In the genomic region with DNA sequence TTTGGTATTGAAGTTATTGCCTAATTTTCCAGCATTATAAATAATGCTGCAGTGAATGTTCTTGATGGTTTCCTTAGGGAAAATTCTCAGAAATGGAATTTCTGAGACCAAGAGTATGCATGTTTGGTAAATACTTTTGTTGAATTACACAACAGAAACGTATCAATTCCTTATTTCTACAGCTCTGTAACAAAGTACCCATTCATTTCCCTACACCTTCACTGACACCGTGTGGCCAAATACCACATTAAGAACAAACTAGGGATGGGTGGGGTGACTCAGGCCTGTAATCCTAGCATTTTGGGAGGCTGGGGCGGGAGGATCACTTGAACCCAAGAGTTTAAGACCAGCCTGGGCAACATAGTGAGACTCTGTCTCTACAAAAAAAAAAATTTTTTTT, we compare ENCODE assay signal across 2 cellular contexts.
TF ChIP-seq lines count a peak whose summit lies in the region.

No MANE protein-coding gene starts in this region.

TF ChIP-seq in IMR-90, 13 proteins besides CTCF, POLR2A, EP300 and RAD21:
- TF ChIP-seq RCOR1 (IDR thresholded peaks at IDR 0.05; ENCODE audit: insufficient replicate concordance, low read length) (no peak), MXI1 (IDR thresholded peaks at IDR 0.05; ENCODE audit: borderline replicate concordance, low read depth, low read length) (no peak), RFX5 (IDR thresholded peaks at IDR 0.05; ENCODE audit: low read depth, low read length) (no peak), BHLHE40 (IDR thresholded peaks at IDR 0.05; ENCODE audit: low read depth, low read length) (no peak), CHD1 (IDR thresholded peaks at IDR 0.05; ENCODE audit: low read depth, low read length) (no peak), CEBPB (IDR thresholded peaks at IDR 0.05; ENCODE audit: low read depth, low read length) (no peak), SMC3 (IDR thresholded peaks at IDR 0.05; ENCODE audit: low read depth, low read length) (no peak), MAZ (IDR thresholded peaks at IDR 0.05; ENCODE audit: borderline replicate concordance, low read depth, low read length) (no peak), MAFK (IDR thresholded peaks at IDR 0.05; ENCODE audit: low read depth, low read length) (no peak), NFE2L2 (IDR thresholded peaks at IDR 0.05; ENCODE audit: low read depth, low read length) (no peak), FOS (IDR thresholded peaks at IDR 0.05; ENCODE audit: low read depth, low read length) (no peak)
- TF ChIP-seq, protein P1, sequence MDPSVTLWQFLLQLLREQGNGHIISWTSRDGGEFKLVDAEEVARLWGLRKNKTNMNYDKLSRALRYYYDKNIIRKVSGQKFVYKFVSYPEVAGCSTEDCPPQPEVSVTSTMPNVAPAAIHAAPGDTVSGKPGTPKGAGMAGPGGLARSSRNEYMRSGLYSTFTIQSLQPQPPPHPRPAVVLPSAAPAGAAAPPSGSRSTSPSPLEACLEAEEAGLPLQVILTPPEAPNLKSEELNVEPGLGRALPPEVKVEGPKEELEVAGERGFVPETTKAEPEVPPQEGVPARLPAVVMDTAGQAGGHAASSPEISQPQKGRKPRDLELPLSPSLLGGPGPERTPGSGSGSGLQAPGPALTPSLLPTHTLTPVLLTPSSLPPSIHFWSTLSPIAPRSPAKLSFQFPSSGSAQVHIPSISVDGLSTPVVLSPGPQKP (IDR thresholded peaks at IDR 0.05; ENCODE audit: borderline replicate concordance, low read depth, low read length) = no peak
- TF ChIP-seq, protein P2, sequence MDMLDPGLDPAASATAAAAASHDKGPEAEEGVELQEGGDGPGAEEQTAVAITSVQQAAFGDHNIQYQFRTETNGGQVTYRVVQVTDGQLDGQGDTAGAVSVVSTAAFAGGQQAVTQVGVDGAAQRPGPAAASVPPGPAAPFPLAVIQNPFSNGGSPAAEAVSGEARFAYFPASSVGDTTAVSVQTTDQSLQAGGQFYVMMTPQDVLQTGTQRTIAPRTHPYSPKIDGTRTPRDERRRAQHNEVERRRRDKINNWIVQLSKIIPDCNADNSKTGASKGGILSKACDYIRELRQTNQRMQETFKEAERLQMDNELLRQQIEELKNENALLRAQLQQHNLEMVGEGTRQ (IDR thresholded peaks at IDR 0.05; ENCODE audit: low read depth, low read length) = no peak
TF ChIP-seq in IMR-90: peak in this region for 0.

TF ChIP-seq in SK-N-SH, 30 proteins besides CTCF, POLR2A, EP300 and RAD21:
- TF ChIP-seq GABPA (IDR thresholded peaks at IDR 0.05; ENCODE audit: low read depth) (no peak), POLR2AphosphoS5 (IDR thresholded peaks at IDR 0.05; ENCODE audit: low read depth, low read length) (no peak), CHD2 (IDR thresholded peaks at IDR 0.05; ENCODE audit: low read length, partially characterized antibody) (no peak), TCF12 (IDR thresholded peaks at IDR 0.05) (no peak), RXRA (IDR thresholded peaks at IDR 0.05; ENCODE audit: borderline replicate concordance, low read depth) (no peak), SMC3 (IDR thresholded peaks at IDR 0.05; ENCODE audit: low read depth, low read length) (no peak), TEAD4 (IDR thresholded peaks at IDR 0.05; ENCODE audit: borderline replicate concordance, insufficient read depth) (no peak), ELF1 (IDR thresholded peaks at IDR 0.05) (no peak), TAF1 (IDR thresholded peaks at IDR 0.05; ENCODE audit: borderline replicate concordance, low read depth, low read length) (no peak)
- TF ChIP-seq, protein P3, sequence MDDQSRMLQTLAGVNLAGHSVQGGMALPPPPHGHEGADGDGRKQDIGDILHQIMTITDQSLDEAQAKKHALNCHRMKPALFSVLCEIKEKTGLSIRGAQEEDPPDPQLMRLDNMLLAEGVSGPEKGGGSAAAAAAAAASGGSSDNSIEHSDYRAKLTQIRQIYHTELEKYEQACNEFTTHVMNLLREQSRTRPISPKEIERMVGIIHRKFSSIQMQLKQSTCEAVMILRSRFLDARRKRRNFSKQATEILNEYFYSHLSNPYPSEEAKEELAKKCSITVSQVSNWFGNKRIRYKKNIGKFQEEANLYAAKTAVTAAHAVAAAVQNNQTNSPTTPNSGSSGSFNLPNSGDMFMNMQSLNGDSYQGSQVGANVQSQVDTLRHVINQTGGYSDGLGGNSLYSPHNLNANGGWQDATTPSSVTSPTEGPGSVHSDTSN (IDR thresholded peaks at IDR 0.05) = no peak
- TF ChIP-seq, protein P4, sequence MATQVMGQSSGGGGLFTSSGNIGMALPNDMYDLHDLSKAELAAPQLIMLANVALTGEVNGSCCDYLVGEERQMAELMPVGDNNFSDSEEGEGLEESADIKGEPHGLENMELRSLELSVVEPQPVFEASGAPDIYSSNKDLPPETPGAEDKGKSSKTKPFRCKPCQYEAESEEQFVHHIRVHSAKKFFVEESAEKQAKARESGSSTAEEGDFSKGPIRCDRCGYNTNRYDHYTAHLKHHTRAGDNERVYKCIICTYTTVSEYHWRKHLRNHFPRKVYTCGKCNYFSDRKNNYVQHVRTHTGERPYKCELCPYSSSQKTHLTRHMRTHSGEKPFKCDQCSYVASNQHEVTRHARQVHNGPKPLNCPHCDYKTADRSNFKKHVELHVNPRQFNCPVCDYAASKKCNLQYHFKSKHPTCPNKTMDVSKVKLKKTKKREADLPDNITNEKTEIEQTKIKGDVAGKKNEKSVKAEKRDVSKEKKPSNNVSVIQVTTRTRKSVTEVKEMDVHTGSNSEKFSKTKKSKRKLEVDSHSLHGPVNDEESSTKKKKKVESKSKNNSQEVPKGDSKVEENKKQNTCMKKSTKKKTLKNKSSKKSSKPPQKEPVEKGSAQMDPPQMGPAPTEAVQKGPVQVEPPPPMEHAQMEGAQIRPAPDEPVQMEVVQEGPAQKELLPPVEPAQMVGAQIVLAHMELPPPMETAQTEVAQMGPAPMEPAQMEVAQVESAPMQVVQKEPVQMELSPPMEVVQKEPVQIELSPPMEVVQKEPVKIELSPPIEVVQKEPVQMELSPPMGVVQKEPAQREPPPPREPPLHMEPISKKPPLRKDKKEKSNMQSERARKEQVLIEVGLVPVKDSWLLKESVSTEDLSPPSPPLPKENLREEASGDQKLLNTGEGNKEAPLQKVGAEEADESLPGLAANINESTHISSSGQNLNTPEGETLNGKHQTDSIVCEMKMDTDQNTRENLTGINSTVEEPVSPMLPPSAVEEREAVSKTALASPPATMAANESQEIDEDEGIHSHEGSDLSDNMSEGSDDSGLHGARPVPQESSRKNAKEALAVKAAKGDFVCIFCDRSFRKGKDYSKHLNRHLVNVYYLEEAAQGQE (IDR thresholded peaks at IDR 0.05; ENCODE audit: low read depth, low read length) = no peak
- TF ChIP-seq, protein P5, sequence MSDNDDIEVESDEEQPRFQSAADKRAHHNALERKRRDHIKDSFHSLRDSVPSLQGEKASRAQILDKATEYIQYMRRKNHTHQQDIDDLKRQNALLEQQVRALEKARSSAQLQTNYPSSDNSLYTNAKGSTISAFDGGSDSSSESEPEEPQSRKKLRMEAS (IDR thresholded peaks at IDR 0.05; ENCODE audit: low read depth) = no peak
